ENCODE assay signal across 13 cellular contexts in the genomic region with DNA sequence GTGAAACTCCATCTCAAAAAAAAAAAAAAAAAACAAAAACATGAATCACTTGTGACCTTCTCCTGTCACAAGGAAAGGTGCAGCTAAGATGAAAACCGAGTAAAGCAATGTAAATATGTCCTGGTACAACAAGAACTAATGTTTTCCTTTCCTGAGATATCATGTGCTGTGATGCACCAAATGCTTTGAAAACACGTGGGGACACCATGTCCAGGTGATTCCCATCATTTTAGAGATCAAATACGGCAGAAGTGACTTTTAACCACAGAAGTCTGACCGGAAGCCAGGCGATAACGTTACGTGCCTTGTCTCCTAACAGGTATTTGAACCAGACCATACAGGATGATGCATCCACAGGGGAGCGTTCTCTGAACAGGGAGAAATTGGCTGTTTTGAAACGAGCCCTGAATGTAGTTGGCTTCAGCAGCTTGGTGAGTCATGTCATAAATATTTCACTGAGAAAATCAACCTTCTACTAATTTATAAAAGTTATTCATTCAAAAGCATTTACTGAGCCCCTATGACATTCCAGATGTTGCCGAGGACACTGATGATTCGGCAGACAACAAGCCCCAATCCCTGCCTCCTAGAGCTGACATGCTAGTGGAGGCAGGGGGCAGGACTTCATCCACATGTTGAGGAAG.
DNase-seq lines count a peak whose midpoint lies in the region; ATAC-seq and TF ChIP-seq lines count a peak whose summit lies in the region.
"Had no signal": no experiment of that assay in that cellular context is flagged by ENCODE, and none has a peak within 500 bp of the region (broad histone marks: within the 10 kb centered on the region; RNA-seq: fewer than 3 reads in every experiment).

No MANE protein-coding gene starts in this region.

- H3K4me1 ChIP-seq in osteoblast (ENCODE audit: insufficient read depth, low read length), result peaks cover 6% of the 10 kb centered on the region
- H3K4me1 ChIP-seq: upper lobe of right lung had no signal

- H3K27me3 Mint-ChIP-seq in stimulated activated naive B cell treated with anti-CD40 and anti-IgM and Interleukin-4, amounts not matched to agents 10 μg/mL and 1 μg/mL and 100 μg/mL, for 72 hours, result peaks cover 12 to 32% of the 10 kb centered on the region in 2 donors

- TF ChIP-seq CTCF in epithelial cell of proximal tubule (conservative IDR thresholded peaks at IDR 0.05; ENCODE audit: low read depth, low read length) (peak; percentile 10), osteoblast (IDR thresholded peaks at IDR 0.05; ENCODE audit: extremely low read depth, low read depth, low read length) (no peak)

- H3K9me3 ChIP-seq in osteoblast (ENCODE audit: low read depth, low read length), result no peaks in the 10 kb centered on the region
- H3K9me3 ChIP-seq: upper lobe of right lung had no signal

- H3K4me3 ChIP-seq in epithelial cell of proximal tubule (ENCODE audit: low read depth, low read length) (peak overlapping the region; percentile 10), osteoblast (ENCODE audit: insufficient read depth, low read length) (no peak overlapping the region)
- H3K4me3 ChIP-seq: upper lobe of right lung had no signal

- DNase-seq in Daoy (ENCODE audit: low read depth) (peak; percentile 40), RPMI7951 (ENCODE audit: low read depth) (peak; percentile 57), epithelial cell of proximal tubule (ENCODE audit: low read depth) (peak; percentile 94), osteoblast (ENCODE audit: insufficient read length, low spot score, missing footprints) (no peak), iPS-NIHi7 (ENCODE audit: extremely low spot score) (no peak), NCI-H2171 (lab: John Stamatoyannopoulos, UW) (no peak)
- no peak for DNase-seq in effector CD8-positive, alpha-beta T cell (lab: John Stamatoyannopoulos, UW)
- no peak for DNase-seq in stimulated activated naive B cell treated with anti-CD40 and anti-IgM and Interleukin-4, amounts not matched to agents 10 μg/mL and 1 μg/mL and 100 μg/mL, for 72 hours
- DNase-seq: activated gamma-delta T cell treated with Interleukin-2 at 50 U/mL for 16 hours, DMS79, NCI-H526 treated with DMSO at 0.1 percent for 48 hours, upper lobe of right lung had no signal

- peak overlapping the region; percentile 22 for H3K27ac ChIP-seq in osteoblast (ENCODE audit: low read depth, low read length)
- H3K27ac ChIP-seq: upper lobe of right lung had no signal

- H3K79me2 ChIP-seq in osteoblast (ENCODE audit: insufficient read depth, low read length), result no peaks in the 10 kb centered on the region

- H3K4me1 Mint-ChIP-seq in stimulated activated naive B cell treated with anti-CD40 and anti-IgM and Interleukin-4, amounts not matched to agents 10 μg/mL and 1 μg/mL and 100 μg/mL, for 72 hours, result peaks cover 2 to 5% of the 10 kb centered on the region in 2 donors

- H3K36me3 Mint-ChIP-seq in stimulated activated naive B cell treated with anti-CD40 and anti-IgM and Interleukin-4, amounts not matched to agents 10 μg/mL and 1 μg/mL and 100 μg/mL, for 72 hours, result no peaks in the 10 kb centered on the region
- H3K36me3 Mint-ChIP-seq: natural killer cell treated with Interleukin-12 subunit alpha and Interleukin-12 subunit beta and Interleukin-15 and Interleukin-18, amount 100 ng/mL, for 72 hours had no signal

- no peak for ATAC-seq in stimulated activated naive B cell treated with anti-CD40 and anti-IgM and Interleukin-4, amounts not matched to agents 10 μg/mL and 1 μg/mL and 100 μg/mL, for 72 hours (replicated peaks)
- ATAC-seq: natural killer cell treated with Interleukin-12 subunit alpha and Interleukin-12 subunit beta and Interleukin-15 and Interleukin-18, amount 100 ng/mL, for 72 hours; upper lobe of right lung had no signal

- H2AFZ ChIP-seq in osteoblast (ENCODE audit: low read length), result peak overlapping the region; percentile 31

- no peaks in the 10 kb centered on the region for H3K9me3 Mint-ChIP-seq in stimulated activated naive B cell treated with anti-CD40 and anti-IgM and Interleukin-4, amounts not matched to agents 10 μg/mL and 1 μg/mL and 100 μg/mL, for 72 hours
- H3K9me3 Mint-ChIP-seq: natural killer cell treated with Interleukin-12 subunit alpha and Interleukin-12 subunit beta and Interleukin-15 and Interleukin-18, amount 100 ng/mL, for 72 hours had no signal

- peak overlapping the region; percentile 60 for H3K4me2 ChIP-seq in osteoblast (ENCODE audit: insufficient read depth, low read length)

- peaks cover 3% of the 10 kb centered on the region for H3K27me3 ChIP-seq in osteoblast (ENCODE audit: insufficient read depth, low read length)
- H3K27me3 ChIP-seq: upper lobe of right lung had no signal

- H4K20me1 ChIP-seq in osteoblast (ENCODE audit: insufficient read depth, low read length), result no peaks in the 10 kb centered on the region

- H3K4me3 Mint-ChIP-seq in stimulated activated naive B cell treated with anti-CD40 and anti-IgM and Interleukin-4, amounts not matched to agents 10 μg/mL and 1 μg/mL and 100 μg/mL, for 72 hours, result no peak overlapping the region
- H3K4me3 Mint-ChIP-seq: natural killer cell treated with Interleukin-12 subunit alpha and Interleukin-12 subunit beta and Interleukin-15 and Interleukin-18, amount 100 ng/mL, for 72 hours had no signal

- no peak overlapping the region for H3K27ac Mint-ChIP-seq in stimulated activated naive B cell treated with anti-CD40 and anti-IgM and Interleukin-4, amounts not matched to agents 10 μg/mL and 1 μg/mL and 100 μg/mL, for 72 hours
- H3K27ac Mint-ChIP-seq: natural killer cell treated with Interleukin-12 subunit alpha and Interleukin-12 subunit beta and Interleukin-15 and Interleukin-18, amount 100 ng/mL, for 72 hours had no signal

- no peaks in the 10 kb centered on the region for H3K36me3 ChIP-seq in osteoblast (ENCODE audit: insufficient read depth, low read length)
- H3K36me3 ChIP-seq: upper lobe of right lung had no signal

Comparison
In these comparisons a context has a peak if more than half of its experiments do, and no peak if none do; other contexts are left out.
1. DNase-seq: peak in Daoy (single experiment), RPMI7951 (single experiment) and epithelial cell of proximal tubule (single experiment); none in osteoblast (single experiment), effector CD8-positive, alpha-beta T cell (single experiment), stimulated activated naive B cell treated with anti-CD40 and anti-IgM and Interleukin-4, amounts not matched to agents 10 μg/mL and 1 μg/mL and 100 μg/mL, for 72 hours (single experiment), iPS-NIHi7 (single experiment) and NCI-H2171 (single experiment).